22 cellular contexts compared by ENCODE assay signal in genomic region chr2:70717431-70718038, GRCh38. TPM values are rescaled to one million over a fixed set of nuclear protein-coding genes. Genes with fewer than 3 reads are reported as not detected.
"Had no signal": no experiment of that assay in that cellular context is flagged by ENCODE, and none has a peak within 500 bp of the region (broad histone marks: within the 10 kb centered on the region; RNA-seq: fewer than 3 reads in every experiment).

No MANE protein-coding gene starts in this region.

- H3K27me3 ChIP-seq: gastroesophageal sphincter, heart right ventricle, upper lobe of right lung had no signal

- H3K9me3 ChIP-seq: gastroesophageal sphincter, heart right ventricle, lower lobe of right lung, upper lobe of right lung had no signal

- H3K36me3 ChIP-seq: gastroesophageal sphincter, heart right ventricle, lower lobe of right lung, upper lobe of right lung had no signal

- DNase-seq: activated CD4-positive, alpha-beta T cell treated with anti-CD3 and anti-CD28 coated beads for 1 hour; activated effector memory CD4-positive, alpha-beta T cell treated with Interleukin-2 at 50 U/mL for 16 hours; activated naive CD4-positive, alpha-beta T cell treated with anti-CD3 and anti-CD28 coated beads for 36 hours; activated naive CD8-positive, alpha-beta T cell treated with anti-CD3 and anti-CD28 coated beads, Interleukin-2, amount 10 ng/mL, durations not matched to agents 7 days and 5 days; activated T-cell treated with anti-CD3 and anti-CD28 coated beads, Interleukin-2, amount 50 U/mL, for 72 hours; amniotic stem cell; heart right ventricle; left colon; lower lobe of right lung; mesendoderm; naive B cell; nucleus accumbens; stimulated activated CD4-positive, alpha-beta T cell treated with anti-CD3 and anti-CD28 coated beads, Interleukin-2, amount 100 ng/mL, for 48 hours; stimulated activated CD8-positive, alpha-beta memory T cell treated with anti-CD3 and anti-CD28 coated beads, Interleukin-4, amount 100 ng/mL, for 48 hours; stimulated activated naive CD4-positive, alpha-beta T cell treated with Interleukin-2 at 50 U/mL for 16 hours; SW 1271; T-helper 17 cell; upper lobe of right lung had no signal

- H3K27ac Mint-ChIP-seq: activated naive CD4-positive, alpha-beta T cell treated with anti-CD3 and anti-CD28 coated beads for 36 hours; activated naive CD8-positive, alpha-beta T cell treated with anti-CD3 and anti-CD28 coated beads, Interleukin-2, amount 10 ng/mL, durations not matched to agents 7 days and 5 days; endodermal cell; T-helper 17 cell had no signal

- H3K4me3 Mint-ChIP-seq: activated naive CD4-positive, alpha-beta T cell treated with anti-CD3 and anti-CD28 coated beads for 36 hours; activated naive CD8-positive, alpha-beta T cell treated with anti-CD3 and anti-CD28 coated beads, Interleukin-2, amount 10 ng/mL, durations not matched to agents 7 days and 5 days; activated T-cell treated with anti-CD3 and anti-CD28 coated beads, Interleukin-2, amount 50 U/mL, for 72 hours; endodermal cell; naive B cell; T-helper 17 cell had no signal

- H3K27me3 Mint-ChIP-seq: activated naive CD8-positive, alpha-beta T cell treated with anti-CD3 and anti-CD28 coated beads, Interleukin-2, amount 10 ng/mL, durations not matched to agents 7 days and 5 days; naive B cell had no signal

- H3K4me1 ChIP-seq: gastroesophageal sphincter, heart right ventricle, lower lobe of right lung, upper lobe of right lung had no signal

- H3K9me3 Mint-ChIP-seq: activated naive CD4-positive, alpha-beta T cell treated with anti-CD3 and anti-CD28 coated beads for 36 hours; activated naive CD8-positive, alpha-beta T cell treated with anti-CD3 and anti-CD28 coated beads, Interleukin-2, amount 10 ng/mL, durations not matched to agents 7 days and 5 days; activated T-cell treated with anti-CD3 and anti-CD28 coated beads, Interleukin-2, amount 50 U/mL, for 72 hours; endodermal cell; naive B cell had no signal

- ATAC-seq: activated T-cell treated with anti-CD3 and anti-CD28 coated beads, Interleukin-2, amount 50 U/mL, for 72 hours; gastroesophageal sphincter; heart right ventricle; left colon; lower lobe of right lung; T-helper 17 cell; upper lobe of right lung had no signal

- H3K4me3 ChIP-seq: coronary artery, gastroesophageal sphincter, heart right ventricle, lower lobe of right lung, upper lobe of right lung had no signal

- H3K36me3 Mint-ChIP-seq: activated naive CD8-positive, alpha-beta T cell treated with anti-CD3 and anti-CD28 coated beads, Interleukin-2, amount 10 ng/mL, durations not matched to agents 7 days and 5 days had no signal

- H3K27ac ChIP-seq: coronary artery, gastroesophageal sphincter, heart right ventricle, lower lobe of right lung, upper lobe of right lung had no signal

RNA-seq across cellular contexts. Expression of gene ADD2, which starts 50.5 kb away (rescaled TPM):
- total RNA-seq: bronchial epithelial cell had no signal
